In the genomic region with DNA sequence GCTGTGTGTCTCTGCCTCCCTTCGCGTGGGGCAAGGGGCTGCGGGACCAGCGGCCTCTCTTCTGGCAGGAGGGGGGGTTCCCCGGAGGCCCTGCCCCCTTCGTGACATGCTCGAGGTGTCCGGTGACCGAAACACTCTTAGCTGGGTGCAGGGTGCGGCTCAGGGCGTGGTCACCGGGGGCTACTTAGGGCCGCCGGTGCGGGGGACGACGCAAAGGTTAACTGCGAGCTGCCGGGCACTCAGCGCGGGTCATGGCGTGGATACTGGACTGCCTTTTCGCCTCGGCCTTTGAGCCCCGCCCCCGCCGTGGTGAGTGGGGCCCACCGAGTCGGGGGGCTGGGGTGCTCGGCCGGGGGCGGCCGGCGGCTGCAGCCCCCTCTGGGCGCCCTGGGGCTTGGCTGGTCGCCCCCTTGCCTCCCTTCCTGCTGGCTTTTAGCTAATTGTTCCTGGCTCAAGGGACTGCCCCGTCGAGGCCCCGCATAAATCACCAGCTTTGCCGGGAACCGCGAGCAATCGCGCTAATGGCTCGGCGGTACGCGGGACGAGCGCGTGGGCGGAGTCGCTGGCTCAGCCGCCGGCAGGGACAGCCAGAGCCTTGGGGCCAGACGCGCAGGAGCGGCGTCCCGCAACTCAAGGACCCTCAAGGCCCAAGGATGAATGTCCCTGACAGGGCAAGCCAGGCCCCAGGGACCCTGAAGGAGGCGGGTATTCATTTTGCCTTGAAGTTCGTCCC, we compare ENCODE assay signal across 1 cellular context.
TF ChIP-seq lines count a peak whose summit lies in the region.

A gene with protein sequence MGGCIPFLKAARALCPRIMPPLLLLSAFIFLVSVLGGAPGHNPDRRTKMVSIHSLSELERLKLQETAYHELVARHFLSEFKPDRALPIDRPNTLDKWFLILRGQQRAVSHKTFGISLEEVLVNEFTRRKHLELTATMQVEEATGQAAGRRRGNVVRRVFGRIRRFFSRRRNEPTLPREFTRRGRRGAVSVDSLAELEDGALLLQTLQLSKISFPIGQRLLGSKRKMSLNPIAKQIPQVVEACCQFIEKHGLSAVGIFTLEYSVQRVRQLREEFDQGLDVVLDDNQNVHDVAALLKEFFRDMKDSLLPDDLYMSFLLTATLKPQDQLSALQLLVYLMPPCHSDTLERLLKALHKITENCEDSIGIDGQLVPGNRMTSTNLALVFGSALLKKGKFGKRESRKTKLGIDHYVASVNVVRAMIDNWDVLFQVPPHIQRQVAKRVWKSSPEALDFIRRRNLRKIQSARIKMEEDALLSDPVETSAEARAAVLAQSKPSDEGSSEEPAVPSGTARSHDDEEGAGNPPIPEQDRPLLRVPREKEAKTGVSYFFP (plus strand): TSS at position 211 of the 733 bp plus-strand sequence. CDS start 23,320 bp downstream, outside the sequence.

TF ChIP-seq in WTC11, 78 proteins besides CTCF, POLR2A, EP300 and RAD21 (continued from another document):
- TF ChIP-seq AR (CRISPR knock-in tag; IDR thresholded peaks at IDR 0.05) (no peak), OVOL2 (CRISPR knock-in tag; IDR thresholded peaks at IDR 0.05; ENCODE audit: borderline replicate concordance) (no peak), FOXP4 (CRISPR knock-in tag; IDR thresholded peaks at IDR 0.05) (no peak), GABPB1 (CRISPR knock-in tag; IDR thresholded peaks at IDR 0.05) (no peak), MAX (CRISPR knock-in tag; IDR thresholded peaks at IDR 0.05) (no peak), PRRX2 (CRISPR knock-in tag; IDR thresholded peaks at IDR 0.05) (no peak), NFATC4 (CRISPR knock-in tag; IDR thresholded peaks at IDR 0.05) (no peak), TEAD4 (CRISPR knock-in tag; IDR thresholded peaks at IDR 0.05) (no peak), TEAD1 (CRISPR knock-in tag; IDR thresholded peaks at IDR 0.05) (no peak)
- TF ChIP-seq, protein P1, sequence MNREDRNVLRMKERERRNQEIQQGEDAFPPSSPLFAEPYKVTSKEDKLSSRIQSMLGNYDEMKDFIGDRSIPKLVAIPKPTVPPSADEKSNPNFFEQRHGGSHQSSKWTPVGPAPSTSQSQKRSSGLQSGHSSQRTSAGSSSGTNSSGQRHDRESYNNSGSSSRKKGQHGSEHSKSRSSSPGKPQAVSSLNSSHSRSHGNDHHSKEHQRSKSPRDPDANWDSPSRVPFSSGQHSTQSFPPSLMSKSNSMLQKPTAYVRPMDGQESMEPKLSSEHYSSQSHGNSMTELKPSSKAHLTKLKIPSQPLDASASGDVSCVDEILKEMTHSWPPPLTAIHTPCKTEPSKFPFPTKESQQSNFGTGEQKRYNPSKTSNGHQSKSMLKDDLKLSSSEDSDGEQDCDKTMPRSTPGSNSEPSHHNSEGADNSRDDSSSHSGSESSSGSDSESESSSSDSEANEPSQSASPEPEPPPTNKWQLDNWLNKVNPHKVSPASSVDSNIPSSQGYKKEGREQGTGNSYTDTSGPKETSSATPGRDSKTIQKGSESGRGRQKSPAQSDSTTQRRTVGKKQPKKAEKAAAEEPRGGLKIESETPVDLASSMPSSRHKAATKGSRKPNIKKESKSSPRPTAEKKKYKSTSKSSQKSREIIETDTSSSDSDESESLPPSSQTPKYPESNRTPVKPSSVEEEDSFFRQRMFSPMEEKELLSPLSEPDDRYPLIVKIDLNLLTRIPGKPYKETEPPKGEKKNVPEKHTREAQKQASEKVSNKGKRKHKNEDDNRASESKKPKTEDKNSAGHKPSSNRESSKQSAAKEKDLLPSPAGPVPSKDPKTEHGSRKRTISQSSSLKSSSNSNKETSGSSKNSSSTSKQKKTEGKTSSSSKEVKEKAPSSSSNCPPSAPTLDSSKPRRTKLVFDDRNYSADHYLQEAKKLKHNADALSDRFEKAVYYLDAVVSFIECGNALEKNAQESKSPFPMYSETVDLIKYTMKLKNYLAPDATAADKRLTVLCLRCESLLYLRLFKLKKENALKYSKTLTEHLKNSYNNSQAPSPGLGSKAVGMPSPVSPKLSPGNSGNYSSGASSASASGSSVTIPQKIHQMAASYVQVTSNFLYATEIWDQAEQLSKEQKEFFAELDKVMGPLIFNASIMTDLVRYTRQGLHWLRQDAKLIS (CRISPR knock-in tag; IDR thresholded peaks at IDR 0.05; ENCODE audit: borderline replicate concordance): no peak
